In genomic region chr10:44879531-44879899, GRCh38 we compare ENCODE assay signal across 1 cellular context.
TF ChIP-seq lines count a peak whose summit lies in the region.

No MANE protein-coding gene starts in this region.

TF ChIP-seq in H1, 55 proteins besides CTCF, POLR2A, EP300 and RAD21:
- TF ChIP-seq SUZ12 (IDR thresholded peaks at IDR 0.05; ENCODE audit: low read length) (no peak), FOSL1 (IDR thresholded peaks at IDR 0.05; ENCODE audit: insufficient read depth, low read depth, low read length) (no peak), EGR1 (IDR thresholded peaks at IDR 0.05; ENCODE audit: borderline replicate concordance, low read depth, low read length) (no peak), MAX (IDR thresholded peaks at IDR 0.05) (no peak)
TF ChIP-seq in H1: peak in this region for 0.
